1 cellular context compared by ENCODE assay signal in the genomic region with DNA sequence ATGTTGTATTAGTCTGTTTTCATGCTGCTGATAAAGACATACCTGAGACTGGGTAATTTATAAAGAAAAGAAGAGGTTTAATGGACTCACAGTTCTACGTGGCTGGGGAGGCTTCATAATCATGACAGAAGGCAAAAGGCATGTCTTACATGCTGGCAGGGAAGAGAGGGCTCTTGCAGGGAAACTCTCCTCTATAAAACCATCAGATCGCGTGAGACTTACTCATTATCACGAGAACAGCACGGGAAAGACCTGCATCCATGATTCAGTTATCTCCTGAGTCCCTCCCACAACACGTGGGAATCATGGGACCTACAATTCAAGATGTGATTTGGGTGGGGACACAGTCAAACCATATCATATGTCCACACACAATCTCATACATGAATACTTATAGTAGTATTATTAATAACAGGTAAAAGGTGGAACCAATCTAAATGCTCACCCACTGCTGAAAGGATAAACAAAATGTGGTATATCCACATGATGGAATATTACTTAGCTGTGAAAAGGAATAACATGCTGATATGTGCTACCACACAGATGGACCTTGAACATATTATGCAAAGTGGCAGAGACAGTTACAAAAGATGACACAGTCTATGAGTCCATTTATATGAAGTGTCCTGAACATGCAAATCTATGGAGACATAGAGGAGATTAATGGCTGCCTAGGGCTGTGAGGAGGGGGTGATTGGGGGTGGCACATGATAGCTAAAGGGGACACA.
TF ChIP-seq lines count a peak whose summit lies in the region.

No MANE protein-coding gene starts in this region.

TF ChIP-seq in HepG2, 621 proteins besides CTCF, POLR2A, EP300 and RAD21:
- TF ChIP-seq ZNF143 (CRISPR knock-in tag; IDR thresholded peaks at IDR 0.05) (no peak), HNF4A (CRISPR knock-in tag; IDR thresholded peaks at IDR 0.05) (peak; percentile 39; the same call in 1 of the 2 replicates), ZNF7 (CRISPR knock-in tag; IDR thresholded peaks at IDR 0.05) (peak; percentile 79)
